Comparison of ENCODE assay signal across 19 cellular contexts in genomic region chr3:119427669-119428068, GRCh38.
"Had no signal": no experiment of that assay in that cellular context is flagged by ENCODE, and none has a peak within 500 bp of the region (broad histone marks: within the 10 kb centered on the region; RNA-seq: fewer than 3 reads in every experiment).

No MANE protein-coding gene starts in this region.

- H3K4me1 ChIP-seq: adrenal gland, left lung, psoas muscle, sigmoid colon, suprapubic skin had no signal

- H3K4me3 Mint-ChIP-seq: activated CD8-positive, alpha-beta T cell treated with anti-CD3 and anti-CD28 coated beads, Interleukin-2, amount 10 ng/mL, durations not matched to agents 7 days and 5 days; activated naive CD4-positive, alpha-beta T cell treated with anti-CD3 and anti-CD28 coated beads for 36 hours; brain; effector memory CD8-positive, alpha-beta T cell; memory B cell; natural killer cell treated with Interleukin-12 subunit alpha and Interleukin-12 subunit beta and Interleukin-15 and Interleukin-18, amount 100 ng/mL, for 72 hours; T-helper 1 cell treated with Interleukin-12 subunit alpha and Interleukin-12 subunit beta and Interleukin-4 antibody, amounts not matched to agents 30 μg/mL and 1 μg/mL, for 36 hours; type B pancreatic cell; WTC11 had no signal

- ATAC-seq: activated CD8-positive, alpha-beta T cell treated with anti-CD3 and anti-CD28 coated beads, Interleukin-2, amount 10 ng/mL, durations not matched to agents 7 days and 5 days; effector memory CD8-positive, alpha-beta T cell; left lung; natural killer cell treated with Interleukin-12 subunit alpha and Interleukin-12 subunit beta and Interleukin-15 and Interleukin-18, amount 100 ng/mL, for 72 hours; psoas muscle; WTC11 had no signal

- H3K27ac Mint-ChIP-seq: activated CD8-positive, alpha-beta T cell treated with anti-CD3 and anti-CD28 coated beads, Interleukin-2, amount 10 ng/mL, durations not matched to agents 7 days and 5 days; activated naive CD4-positive, alpha-beta T cell treated with anti-CD3 and anti-CD28 coated beads for 36 hours; brain; effector memory CD8-positive, alpha-beta T cell; memory B cell; natural killer cell treated with Interleukin-12 subunit alpha and Interleukin-12 subunit beta and Interleukin-15 and Interleukin-18, amount 100 ng/mL, for 72 hours; T-helper 1 cell treated with Interleukin-12 subunit alpha and Interleukin-12 subunit beta and Interleukin-4 antibody, amounts not matched to agents 30 μg/mL and 1 μg/mL, for 36 hours; type B pancreatic cell; WTC11 had no signal

- H3K27me3 Mint-ChIP-seq: effector memory CD8-positive, alpha-beta T cell; memory B cell; natural killer cell treated with Interleukin-12 subunit alpha and Interleukin-12 subunit beta and Interleukin-15 and Interleukin-18, amount 100 ng/mL, for 72 hours; type B pancreatic cell had no signal

- H3K27me3 ChIP-seq: adrenal gland, left lung, sigmoid colon, suprapubic skin had no signal

- H3K4me1 Mint-ChIP-seq: brain, memory B cell, WTC11 had no signal

- DNase-seq: activated CD4-positive, alpha-beta T cell treated with anti-CD3 and anti-CD28 coated beads for 48 hours; activated CD8-positive, alpha-beta memory T cell treated with anti-CD3 and anti-CD28 coated beads, Interleukin-2, amount 50 U/mL, for 48 hours; activated CD8-positive, alpha-beta T cell treated with anti-CD3 and anti-CD28 coated beads, Interleukin-2, amount 10 ng/mL, durations not matched to agents 7 days and 5 days; activated naive CD4-positive, alpha-beta T cell treated with anti-CD3 and anti-CD28 coated beads for 36 hours; adrenal gland; effector memory CD8-positive, alpha-beta T cell; foreskin fibroblast; left lung; psoas muscle; sigmoid colon; stimulated activated CD4-positive, alpha-beta T cell treated with anti-CD3 and anti-CD28 coated beads, Interleukin-2, amount 100 ng/mL, for 24 hours; stimulated activated naive CD4-positive, alpha-beta T cell had no signal

- H3K27ac ChIP-seq: adrenal gland, left lung, psoas muscle, sigmoid colon, suprapubic skin had no signal

- H3K4me3 ChIP-seq: adrenal gland, left lung, psoas muscle, sigmoid colon, suprapubic skin had no signal
